29 cellular contexts compared by ENCODE assay signal in the genomic region with DNA sequence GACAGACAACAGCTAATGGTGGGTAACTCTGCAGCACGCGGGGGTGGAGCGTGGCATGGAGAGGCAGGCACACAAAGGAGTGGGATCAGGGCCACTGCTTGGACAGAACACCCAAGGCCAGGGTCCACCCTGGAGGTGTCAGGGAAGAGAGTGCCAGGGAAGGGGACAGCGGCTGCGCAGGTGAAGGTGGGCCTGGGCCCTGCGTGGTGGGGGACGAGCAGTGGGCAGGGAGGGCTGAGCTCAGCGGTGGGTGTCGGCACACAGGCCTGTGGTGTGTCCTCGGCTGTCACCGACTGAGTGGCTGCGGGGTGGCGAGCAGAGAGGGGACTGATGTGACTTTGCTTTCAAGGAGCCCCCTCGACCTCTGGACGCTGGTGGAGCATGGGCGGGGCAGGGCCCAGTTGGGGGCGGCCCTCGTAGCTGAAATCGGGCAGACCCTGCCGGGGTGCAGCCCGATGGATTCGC. TPM values are rescaled to one million over a fixed set of nuclear protein-coding genes. Genes with fewer than 3 reads are reported as not detected.
DNase-seq lines count a peak whose midpoint lies in the region; ATAC-seq, FAIRE-seq and TF ChIP-seq lines count a peak whose summit lies in the region.
"Had no signal": no experiment of that assay in that cellular context is flagged by ENCODE, and none has a peak within 500 bp of the region (broad histone marks: within the 10 kb centered on the region; RNA-seq: fewer than 3 reads in every experiment).

No MANE protein-coding gene starts in this region.

- no peak overlapping the region; a peak in 1 of 7 replicates for H3K27ac Mint-ChIP-seq in H9
- no peak overlapping the region for H3K27ac Mint-ChIP-seq in HFFc6
- H3K27ac Mint-ChIP-seq: activated naive CD4-positive, alpha-beta T cell treated with anti-CD3 and anti-CD28 coated beads, Interleukin-2, amount 10 ng/mL, durations not matched to agents 7 days and 5 days; brain; stimulated activated memory B cell treated with anti-CD40 and anti-IgM and Interleukin-4, amounts not matched to agents 10 μg/mL and 1 μg/mL and 100 μg/mL, for 72 hours; T-helper 17 cell had no signal

- H3K4me1 Mint-ChIP-seq in H9 (no peaks in the 10 kb centered on the region), HFFc6 (ENCODE audit: low read depth) (no peaks in the 10 kb centered on the region)
- H3K4me1 Mint-ChIP-seq: brain had no signal

- no peak overlapping the region for H3K9ac ChIP-seq in H9 (ENCODE audit: extremely low read depth, insufficient read length, low read length)
- H3K9ac ChIP-seq: GM23248 had no signal

- H3K27me3 Mint-ChIP-seq in H9 (ENCODE audit: low read depth): peaks cover 6% of the 10 kb centered on the region
- peaks cover 6% of the 10 kb centered on the region; the same call in 1 of the 2 replicates for H3K27me3 Mint-ChIP-seq in HFFc6 (ENCODE audit: insufficient read depth)
- H3K27me3 Mint-ChIP-seq: brain, T-helper 17 cell had no signal

- H2BK120ac ChIP-seq in H9 (ENCODE audit: low read depth, low read length, poor library complexity, severe bottlenecking): no peak overlapping the region

- H3K27ac ChIP-seq in H9 (ENCODE audit: insufficient read length, low read depth, low read length) (no peak overlapping the region), lung (ENCODE audit: low read depth in 1 of 2, low read length in 1 of 2) (no peak overlapping the region)
- H3K27ac ChIP-seq: adrenal gland, GM23248, SK-N-MC, upper lobe of right lung had no signal

- intact Hi-C loops in sciatic nerve (cut with DNase I): no loop called here

- H3K56ac ChIP-seq in H9 (ENCODE audit: insufficient read length, low read depth, low read length): no peak overlapping the region

- no peak overlapping the region for H3T11ph ChIP-seq in H9 (ENCODE audit: low read length)

- TF ChIP-seq CTCF in H9 (conservative IDR thresholded peaks at IDR 0.05) (no peak), lung (IDR thresholded peaks at IDR 0.05; ENCODE audit: control extremely low read depth, extremely low read depth) (no peak), HFFc6 (IDR thresholded peaks at IDR 0.05) (no peak)

- FAIRE-seq in GM12892 (lab: Jason Lieb, UNC): no peak
- FAIRE-seq: G401.6, HepG2, TTC549 had no signal

- no peaks in the 10 kb centered on the region for H3K79me1 ChIP-seq in H9 (ENCODE audit: insufficient read depth, low read depth, low read length, poor library complexity, severe bottlenecking)

- ATAC-seq in lung (ENCODE audit: insufficient read depth, low FRiP score): no peak
- ATAC-seq in sciatic nerve: no peak
- ATAC-seq in HG02610 (IDR thresholded peaks at IDR 0.05; ENCODE audit: unreplicated experiment): no peak
- ATAC-seq: HepG2, T-helper 17 cell had no signal

- no peak overlapping the region for H3K18ac ChIP-seq in H9 (ENCODE audit: insufficient read length, low read depth, low read length)

- H2BK15ac ChIP-seq in H9 (ENCODE audit: low read depth, low read length): no peak overlapping the region

- no peaks in the 10 kb centered on the region for H3K36me3 ChIP-seq in lung (ENCODE audit: control insufficient read depth in 2 of 2, insufficient read depth in 2 of 2, low read length in 2 of 2)
- H3K36me3 ChIP-seq: adrenal gland, upper lobe of right lung had no signal

- no peak overlapping the region for H3K23ac ChIP-seq in H9 (ENCODE audit: insufficient read length, low read depth, low read length)

- H3K14ac ChIP-seq in H9 (ENCODE audit: insufficient read depth, low read length): no peak overlapping the region

- H2AK5ac ChIP-seq in H9 (ENCODE audit: insufficient read length, low read length): no peak overlapping the region

- H4K5ac ChIP-seq in H9 (ENCODE audit: insufficient read length, low read depth, low read length): no peak overlapping the region

- H2AFZ ChIP-seq in H9 (ENCODE audit: low read length): no peak overlapping the region
- H2AFZ ChIP-seq: GM23248 had no signal

- H3K9me3 ChIP-seq in H9 (ENCODE audit: control insufficient read depth, low read depth, low read length) (peaks cover 78% of the 10 kb centered on the region), lung (ENCODE audit: control insufficient read depth in 2 of 2, insufficient read depth in 1 of 2, low read length in 1 of 2) (peaks cover 5 to 25% of the 10 kb centered on the region in 2 donors)

- no peak overlapping the region for H4K91ac ChIP-seq in H9 (ENCODE audit: insufficient read length, low read depth, low read length)

- TF ChIP-seq POLR2A in GM12892 (IDR thresholded peaks at IDR 0.05; ENCODE audit: low read depth, low read length): no peak

- H3K4ac ChIP-seq in H9 (ENCODE audit: low read depth, low read length): no peak overlapping the region

- H2BK5ac ChIP-seq in H9 (ENCODE audit: insufficient read length, low read length): no peak overlapping the region

- H3K27me3 ChIP-seq in H9 (ENCODE audit: insufficient read depth, low read length) (no peaks in the 10 kb centered on the region), lung (ENCODE audit: control insufficient read depth, insufficient read depth) (no peaks in the 10 kb centered on the region)
- H3K27me3 ChIP-seq: adrenal gland, upper lobe of right lung had no signal

- H3K9me3 Mint-ChIP-seq in H9: peaks cover 79 to 91% of the 10 kb centered on the region in 2 experiments
- H3K9me3 Mint-ChIP-seq in HFFc6: peaks cover 48% of the 10 kb centered on the region

- H4K20me1 ChIP-seq in H9 (ENCODE audit: control insufficient read depth, insufficient read depth, insufficient read length): no peaks in the 10 kb centered on the region

- no peak overlapping the region for H3K4me2 ChIP-seq in H9 (ENCODE audit: insufficient read depth, insufficient read length, low read length)

- no peaks in the 10 kb centered on the region for H3K23me2 ChIP-seq in H9 (ENCODE audit: insufficient read length, low read depth, low read length, poor library complexity, severe bottlenecking)

- H3K4me3 ChIP-seq in lung: no peak overlapping the region
- H3K4me3 ChIP-seq: adrenal gland, GM23248, SK-N-MC, upper lobe of right lung had no signal

- H3K4me1 ChIP-seq in H9 (ENCODE audit: insufficient read depth, low read length) (no peaks in the 10 kb centered on the region), lung (ENCODE audit: control insufficient read depth in 2 of 2, insufficient read depth in 2 of 2, low read length in 2 of 2) (no peaks in the 10 kb centered on the region)
- H3K4me1 ChIP-seq: adrenal gland, Caco-2, upper lobe of right lung had no signal

- no peak overlapping the region for H2BK20ac ChIP-seq in H9 (ENCODE audit: low read depth, low read length, poor library complexity, severe bottlenecking)

- no peak overlapping the region; a peak in 1 of 5 replicates for H3K4me3 Mint-ChIP-seq in H9
- no peak overlapping the region for H3K4me3 Mint-ChIP-seq in HFFc6
- H3K4me3 Mint-ChIP-seq: activated naive CD4-positive, alpha-beta T cell treated with anti-CD3 and anti-CD28 coated beads, Interleukin-2, amount 10 ng/mL, durations not matched to agents 7 days and 5 days; brain; stimulated activated memory B cell treated with anti-CD40 and anti-IgM and Interleukin-4, amounts not matched to agents 10 μg/mL and 1 μg/mL and 100 μg/mL, for 72 hours; T-helper 17 cell had no signal

- H3K36me3 Mint-ChIP-seq in H9 (ENCODE audit: insufficient read depth in 1 of 3, low read depth in 3 of 3) (peaks cover 14 to 40% (median 22%) of the 10 kb centered on the region in 3 experiments), HFFc6 (ENCODE audit: low read depth) (peaks cover 43% of the 10 kb centered on the region)

- no peak overlapping the region for H4K8ac ChIP-seq in H9 (replicated peaks; ENCODE audit: insufficient read length, low read depth, low read length)

- DNase-seq in GM12892 (ENCODE audit: insufficient read length) (peak; percentile 14), H9 (peak; percentile 20), lung (ENCODE audit: low spot score) (peak; percentile 19), sciatic nerve (ENCODE audit: low spot score) (peak; percentile 53), HFFc6 (no peak), amniotic stem cell (lab: John Stamatoyannopoulos, UW) (no peak)
- DNase-seq: activated naive CD4-positive, alpha-beta T cell treated with anti-CD3 and anti-CD28 coated beads, Interleukin-2, amount 10 ng/mL, durations not matched to agents 7 days and 5 days; C1 segment of cervical spinal cord; Caco-2; DMS79; effector memory CD4-positive, alpha-beta T cell; erythroblast; GM23248; mesendoderm; NCI-H1417 treated with DMSO at 0.1 percent for 48 hours; NCI-H2029 treated with DMSO at 0.1 percent for 48 hours; NCI-H524 treated with DMSO at 0.1 percent for 48 hours; substantia nigra; T-helper 17 cell; upper lobe of right lung had no signal

- no CpG with 5 or more reads among the region's 22 CpGs for WGBS in H9 (ENCODE audit: extremely low coverage, insufficient read length, low lambda C conversion rate)
- WGBS in lung, 2 donors: 92 to 95% methylated on average over 22 of the region's 22 CpGs

- no peaks in the 10 kb centered on the region for H3K79me2 ChIP-seq in H9 (ENCODE audit: insufficient read depth, low read length)

- H2BK12ac ChIP-seq in H9 (ENCODE audit: insufficient read length, low read depth, low read length): no peak overlapping the region

RNA-seq across cellular contexts. Expression of gene SCART1, which starts 8.4 kb away (rescaled TPM):
- 2.1 TPM for polyA plus RNA-seq in GM12892 (2012; ENCODE audit: missing spikeins)
- total RNA-seq in H9 (2021) (0.39 and 0.50 TPM in 2 replicates), lung (1 to 10 TPM; 3.4 to 4.8 TPM), sciatic nerve (4.7 TPM)
- polyA plus RNA-seq in lung: under 1 TPM; 0.33 to 0.69 TPM
- 1 to 10 TPM in 3 of 6 experiments, under 1 TPM in 3; 0.59 to 1.3 (median 1.0) TPM for total RNA-seq in HFFc6 (2021; fragmentation: NEBNext Ultra II Directional; extraction: Animal tissue kit (Norgen Biotek cat#: 25700))

RNA-seq across cellular contexts. Expression of gene SPRN, which starts 20.9 kb away (rescaled TPM):
- polyA plus RNA-seq in GM12892 (2012; ENCODE audit: missing spikeins): 0.72 TPM
- 0.42 TPM in 2 replicates for total RNA-seq in H9 (2021)
- under 1 TPM; 0.15 to 0.34 TPM for total RNA-seq in lung
- under 1 TPM; 0.11 to 0.16 TPM for polyA plus RNA-seq in lung
- 0.13 TPM for total RNA-seq in sciatic nerve
- total RNA-seq in HFFc6 (2021; fragmentation: NEBNext Ultra II Directional; extraction: Animal tissue kit (Norgen Biotek cat#: 25700)): 1 to 10 TPM in 2 of 6 experiments, under 1 TPM in 4; 0.31 to 2.9 (median 0.40) TPM
- total RNA-seq: Caco-2, HepG2, pulmonary artery endothelial cell, T-helper 17 cell, upper lobe of right lung had no signal
- polyA plus RNA-seq: HepG2 had no signal

RNA-seq across cellular contexts. Expression of gene MTG1, which starts 51.3 kb away (rescaled TPM):
- 38.8 TPM for polyA plus RNA-seq in GM12892 (2012; ENCODE audit: missing spikeins)
- total RNA-seq in H9 (2021) (61.4 and 65.3 TPM in 2 replicates), lung (10 to 100 TPM; 36.4 to 51.8 TPM), sciatic nerve (44.0 TPM)
- polyA plus RNA-seq in lung: 10 to 100 TPM; 44.4 to 44.7 TPM
- total RNA-seq in HFFc6 (2021; fragmentation: NEBNext Ultra II Directional; extraction: Animal tissue kit (Norgen Biotek cat#: 25700)): 10 to 100 TPM; 23.7 to 33.0 (median 26.6) TPM

Comparison
In these comparisons a context has a peak if more than half of its experiments do, and no peak if none do; other contexts are left out.
1. DNase-seq: peak in GM12892 (single experiment), H9 (single experiment), lung (single experiment) and sciatic nerve (single experiment); none in HFFc6 (single experiment) and amniotic stem cell (single experiment).